Comparison of ENCODE assay signal across 29 cellular contexts in genomic region chr15:52579852-52580251, GRCh38.
"Had no signal": no experiment of that assay in that cellular context is flagged by ENCODE, and none has a peak within 500 bp of the region (broad histone marks: within the 10 kb centered on the region; RNA-seq: fewer than 3 reads in every experiment).

No MANE protein-coding gene starts in this region.

- H3K36me3 ChIP-seq: colonic mucosa, prostate gland had no signal

- H3K4me1 Mint-ChIP-seq: immature natural killer cell; mesothelial cell of epicardium; naive B cell; stimulated activated effector memory CD8-positive, alpha-beta T cell treated with anti-CD3 and anti-CD28 coated beads, Interleukin-12 subunit alpha, Interleukin-12 subunit beta, amount 100 ng/mL, for 72 hours had no signal

- H3K27me3 Mint-ChIP-seq: dendritic cell treated with granulocyte-macrophage colony-stimulating factor and Interleukin-4, amounts not matched to agents 40 ng/mL and 50 ng/mL, for 4 days; naive B cell; natural killer cell treated with Interleukin-12 subunit alpha and Interleukin-12 subunit beta and Interleukin-15 and Interleukin-18, amount 100 ng/mL, for 72 hours had no signal

- H3K9me3 ChIP-seq: colonic mucosa, esophagus muscularis mucosa, gastroesophageal sphincter, heart left ventricle, mucosa of descending colon, prostate gland, sigmoid colon, stomach, thyroid gland, vagina had no signal

- H3K4me3 ChIP-seq: colonic mucosa, esophagus muscularis mucosa, gastroesophageal sphincter, heart left ventricle, hepatocyte, mucosa of descending colon, prostate gland, sigmoid colon, stomach, thyroid gland, vagina had no signal

- ATAC-seq: foreskin keratinocyte; gastroesophageal sphincter; heart left ventricle; mucosa of descending colon; natural killer cell treated with Interleukin-12 subunit alpha and Interleukin-12 subunit beta and Interleukin-15 and Interleukin-18, amount 100 ng/mL, for 72 hours; right cardiac atrium; stimulated activated effector memory CD8-positive, alpha-beta T cell treated with anti-CD3 and anti-CD28 coated beads, Interleukin-12 subunit alpha, Interleukin-12 subunit beta, amount 100 ng/mL, for 72 hours had no signal

- H3K4me1 ChIP-seq: colonic mucosa, esophagus muscularis mucosa, foreskin keratinocyte, gastroesophageal sphincter, heart left ventricle, prostate gland, sigmoid colon, stomach, thyroid gland, vagina had no signal

- H2AFZ ChIP-seq: hepatocyte had no signal

- H3K27ac Mint-ChIP-seq: dendritic cell treated with granulocyte-macrophage colony-stimulating factor and Interleukin-4, amounts not matched to agents 40 ng/mL and 50 ng/mL, for 4 days; endodermal cell; immature natural killer cell; mesothelial cell of epicardium; natural killer cell treated with Interleukin-12 subunit alpha and Interleukin-12 subunit beta and Interleukin-15 and Interleukin-18, amount 100 ng/mL, for 72 hours; stimulated activated effector memory CD8-positive, alpha-beta T cell treated with anti-CD3 and anti-CD28 coated beads, Interleukin-12 subunit alpha, Interleukin-12 subunit beta, amount 100 ng/mL, for 72 hours had no signal

- H3K9me3 Mint-ChIP-seq: dendritic cell treated with granulocyte-macrophage colony-stimulating factor and Interleukin-4, amounts not matched to agents 40 ng/mL and 50 ng/mL, for 4 days; endodermal cell; immature natural killer cell; mesothelial cell of epicardium; naive B cell; natural killer cell treated with Interleukin-12 subunit alpha and Interleukin-12 subunit beta and Interleukin-15 and Interleukin-18, amount 100 ng/mL, for 72 hours; stimulated activated effector memory CD8-positive, alpha-beta T cell treated with anti-CD3 and anti-CD28 coated beads, Interleukin-12 subunit alpha, Interleukin-12 subunit beta, amount 100 ng/mL, for 72 hours had no signal

- H3K4me3 Mint-ChIP-seq: dendritic cell treated with granulocyte-macrophage colony-stimulating factor and Interleukin-4, amounts not matched to agents 40 ng/mL and 50 ng/mL, for 4 days; endodermal cell; immature natural killer cell; mesothelial cell of epicardium; naive B cell; natural killer cell treated with Interleukin-12 subunit alpha and Interleukin-12 subunit beta and Interleukin-15 and Interleukin-18, amount 100 ng/mL, for 72 hours; stimulated activated effector memory CD8-positive, alpha-beta T cell treated with anti-CD3 and anti-CD28 coated beads, Interleukin-12 subunit alpha, Interleukin-12 subunit beta, amount 100 ng/mL, for 72 hours had no signal

- H3K27ac ChIP-seq: colonic mucosa, epithelial cell of prostate, esophagus muscularis mucosa, foreskin keratinocyte, gastroesophageal sphincter, heart left ventricle, hepatocyte, prostate gland, sigmoid colon, stomach, thyroid gland, vagina had no signal

- H3K4me2 ChIP-seq: hepatocyte had no signal

- H3K27me3 ChIP-seq: colonic mucosa, esophagus muscularis mucosa, foreskin keratinocyte, gastroesophageal sphincter, heart left ventricle, hepatocyte, sigmoid colon, stomach, thyroid gland, vagina had no signal

- H3K79me2 ChIP-seq: hepatocyte had no signal

- DNase-seq: colonic mucosa; effector CD8-positive, alpha-beta T cell; endodermal cell; foreskin keratinocyte; heart left ventricle; immature natural killer cell; islet precursor cell; kidney glomerular epithelial cell; mesenchymal stem cell; mucosa of descending colon; naive B cell; nucleus accumbens; right cardiac atrium; sigmoid colon; stimulated activated CD4-positive, alpha-beta T cell treated with anti-CD3 and anti-CD28 coated beads, Interleukin-2, amount 100 ng/mL, for 24 hours; stimulated activated CD4-positive, alpha-beta T cell treated with anti-CD3 and anti-CD28 coated beads, Interleukin-4, amount 100 ng/mL, for 24 hours; stimulated activated naive CD4-positive, alpha-beta T cell treated with Interleukin-2 at 50 U/mL for 16 hours; stomach; thyroid gland had no signal
